ENCODE assay signal across 8 cellular contexts in the genomic region with DNA sequence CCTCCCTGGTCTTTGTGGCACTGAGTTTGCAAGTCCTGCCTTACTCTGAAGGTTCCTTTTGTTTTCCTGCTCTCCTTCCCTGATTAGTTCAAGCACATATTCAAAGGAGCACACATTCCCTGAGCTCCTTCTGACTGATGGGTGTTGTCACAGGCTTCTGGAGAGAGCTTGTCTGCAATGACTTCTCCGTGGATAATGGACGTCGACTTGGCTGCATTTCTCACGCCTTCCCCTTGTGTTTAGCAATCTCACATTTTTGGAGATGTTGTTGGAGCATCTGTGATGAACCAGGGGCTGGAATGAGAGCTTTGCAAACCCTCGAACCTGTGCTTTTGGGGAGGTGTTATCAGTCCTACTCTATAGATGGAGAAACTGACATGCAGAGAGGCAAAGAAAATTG.
"Had no signal": no experiment of that assay in that cellular context is flagged by ENCODE, and none has a peak within 500 bp of the region (broad histone marks: within the 10 kb centered on the region; RNA-seq: fewer than 3 reads in every experiment).

No MANE protein-coding gene starts in this region.

- H3K4me2 ChIP-seq: KMS-11 had no signal

- ATAC-seq: HepG2 had no signal

- DNase-seq: GM23248, H9, HCEC 1CT, KBM-7 had no signal

- H3K27ac Mint-ChIP-seq: H9 had no signal

- H3K4me3 ChIP-seq: GM23248 had no signal

- H3K4me3 Mint-ChIP-seq: H9, IgD-negative memory B cell had no signal

- H2AFZ ChIP-seq: GM23248 had no signal

- H3K27ac ChIP-seq: GM23248, HL-60, KMS-11 had no signal

- H3K9ac ChIP-seq: GM23248, KMS-11 had no signal

- H3K9me3 Mint-ChIP-seq: H9, IgD-negative memory B cell had no signal
